In the genomic region with DNA sequence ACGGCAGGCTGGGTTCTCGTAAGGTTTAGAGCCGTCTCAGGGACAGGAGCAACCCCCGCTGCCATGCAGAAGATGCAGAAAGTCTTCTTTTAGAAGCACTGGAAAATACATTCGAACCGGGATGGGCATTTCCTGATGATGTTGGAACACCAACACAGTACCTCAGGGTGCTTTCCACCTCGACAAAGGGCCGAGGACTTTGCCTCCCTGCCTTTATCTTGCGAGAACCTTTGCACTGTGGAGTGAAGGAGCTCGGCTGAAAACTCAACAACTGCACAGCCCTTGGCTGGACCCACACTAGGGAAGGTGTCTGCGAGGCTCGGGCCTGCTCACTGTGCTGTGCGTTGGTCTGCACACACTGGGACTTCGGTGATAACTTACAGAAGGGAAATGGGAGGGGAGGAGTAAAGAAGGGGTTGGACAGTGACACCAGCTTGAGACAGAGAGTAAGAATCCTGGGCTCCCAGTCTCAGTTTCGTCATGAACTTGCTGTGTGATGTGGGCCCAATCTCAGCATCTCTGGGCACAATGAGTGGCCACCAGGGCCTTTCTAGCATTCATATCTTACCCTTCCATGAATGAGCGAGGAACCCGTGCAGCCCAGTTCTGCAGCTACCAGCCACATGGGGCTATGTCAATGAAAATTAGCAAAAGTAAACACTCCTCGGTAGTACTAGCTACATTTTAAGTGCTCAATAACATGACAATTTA, we compare ENCODE assay signal across 19 cellular contexts.
"Had no signal": no experiment of that assay in that cellular context is flagged by ENCODE, and none has a peak within 500 bp of the region (broad histone marks: within the 10 kb centered on the region; RNA-seq: fewer than 3 reads in every experiment).

No MANE protein-coding gene starts in this region.

- H3K27me3 ChIP-seq: neural progenitor cell, ovary, spleen, thyroid gland had no signal

- H3K9me3 Mint-ChIP-seq: activated CD4-positive, alpha-beta memory T cell treated with anti-CD3 and anti-CD28 coated beads, Interleukin-2, amount 10 ng/mL, durations not matched to agents 7 days and 5 days; activated naive CD8-positive, alpha-beta T cell treated with anti-CD3 and anti-CD28 coated beads for 36 hours; activated T-helper 17 cell treated with anti-CD3 and anti-CD28 coated beads, Interleukin-2, amount 50 U/mL, for 72 hours; neural progenitor cell; T-cell had no signal

- H3K9me3 ChIP-seq: ovary, spleen, thyroid gland had no signal

- H3K4me3 ChIP-seq: lung, neural progenitor cell, ovary, spleen, thyroid gland had no signal

- H3K27ac ChIP-seq: epithelial cell of prostate, neural progenitor cell, ovary, spleen, thyroid gland had no signal

- H2AFZ ChIP-seq: neural progenitor cell had no signal

- H3K36me3 Mint-ChIP-seq: activated CD8-positive, alpha-beta memory T cell treated with anti-CD3 and anti-CD28 coated beads, Interleukin-2, amount 10 ng/mL, durations not matched to agents 7 days and 5 days; activated naive CD8-positive, alpha-beta T cell treated with anti-CD3 and anti-CD28 coated beads for 36 hours; neural progenitor cell had no signal

- H3K27me3 Mint-ChIP-seq: activated CD8-positive, alpha-beta memory T cell treated with anti-CD3 and anti-CD28 coated beads, Interleukin-2, amount 10 ng/mL, durations not matched to agents 7 days and 5 days; activated naive CD8-positive, alpha-beta T cell treated with anti-CD3 and anti-CD28 coated beads for 36 hours; activated T-helper 17 cell treated with anti-CD3 and anti-CD28 coated beads, Interleukin-2, amount 50 U/mL, for 72 hours; T-cell had no signal

- DNase-seq: activated CD4-positive, alpha-beta memory T cell treated with anti-CD3 and anti-CD28 coated beads, Interleukin-2, amount 10 ng/mL, durations not matched to agents 7 days and 5 days; activated CD4-positive, alpha-beta T cell treated with anti-CD3 and anti-CD28 coated beads for 48 hours; activated CD4-positive, CD25-positive, alpha-beta regulatory T cell; activated CD8-positive, alpha-beta memory T cell treated with anti-CD3 and anti-CD28 coated beads, Interleukin-2, amount 10 ng/mL, durations not matched to agents 7 days and 5 days; activated naive CD4-positive, alpha-beta T cell; activated naive CD8-positive, alpha-beta T cell treated with anti-CD3 and anti-CD28 coated beads for 36 hours; amygdala; foreskin fibroblast; midbrain; ovary; spleen; stimulated activated naive CD4-positive, alpha-beta T cell treated with Interleukin-2 at 50 U/mL for 16 hours; T-cell; thyroid gland had no signal

- H3K4me2 ChIP-seq: neural progenitor cell had no signal

- H3K4me1 Mint-ChIP-seq: activated CD4-positive, alpha-beta memory T cell treated with anti-CD3 and anti-CD28 coated beads, Interleukin-2, amount 10 ng/mL, durations not matched to agents 7 days and 5 days; activated CD8-positive, alpha-beta memory T cell treated with anti-CD3 and anti-CD28 coated beads, Interleukin-2, amount 10 ng/mL, durations not matched to agents 7 days and 5 days; activated T-helper 17 cell treated with anti-CD3 and anti-CD28 coated beads, Interleukin-2, amount 50 U/mL, for 72 hours had no signal

- H3K27ac Mint-ChIP-seq: activated CD4-positive, alpha-beta memory T cell treated with anti-CD3 and anti-CD28 coated beads, Interleukin-2, amount 10 ng/mL, durations not matched to agents 7 days and 5 days; activated CD8-positive, alpha-beta memory T cell treated with anti-CD3 and anti-CD28 coated beads, Interleukin-2, amount 10 ng/mL, durations not matched to agents 7 days and 5 days; activated naive CD8-positive, alpha-beta T cell treated with anti-CD3 and anti-CD28 coated beads for 36 hours; activated T-helper 17 cell treated with anti-CD3 and anti-CD28 coated beads, Interleukin-2, amount 50 U/mL, for 72 hours; neural progenitor cell; T-cell had no signal

- H3K36me3 ChIP-seq: neural progenitor cell, ovary, thyroid gland had no signal

- H3K4me3 Mint-ChIP-seq: activated CD4-positive, alpha-beta memory T cell treated with anti-CD3 and anti-CD28 coated beads, Interleukin-2, amount 10 ng/mL, durations not matched to agents 7 days and 5 days; activated CD8-positive, alpha-beta memory T cell treated with anti-CD3 and anti-CD28 coated beads, Interleukin-2, amount 10 ng/mL, durations not matched to agents 7 days and 5 days; activated naive CD8-positive, alpha-beta T cell treated with anti-CD3 and anti-CD28 coated beads for 36 hours; activated T-helper 17 cell treated with anti-CD3 and anti-CD28 coated beads, Interleukin-2, amount 50 U/mL, for 72 hours; neural progenitor cell; T-cell had no signal

- ATAC-seq: activated CD8-positive, alpha-beta memory T cell treated with anti-CD3 and anti-CD28 coated beads, Interleukin-2, amount 10 ng/mL, durations not matched to agents 7 days and 5 days; activated T-helper 17 cell treated with anti-CD3 and anti-CD28 coated beads, Interleukin-2, amount 50 U/mL, for 72 hours; sciatic nerve; T-cell had no signal
